Comparison of ENCODE assay signal across 9 cellular contexts in genomic region chr18:62979172-62979571, GRCh38.
A peak's percentile ranks its signal among the peaks of the same experiment; 100 is the strongest.
DNase-seq lines count a peak whose midpoint lies in the region; ATAC-seq lines count a peak whose summit lies in the region.
"Had no signal": no experiment of that assay in that cellular context is flagged by ENCODE, and none has a peak within 500 bp of the region (broad histone marks: within the 10 kb centered on the region; RNA-seq: fewer than 3 reads in every experiment).

No MANE protein-coding gene starts in this region.

- H2BK12ac ChIP-seq in trophoblast cell (ENCODE audit: low read length): no peak overlapping the region

- H3K4me2 ChIP-seq in trophoblast cell (ENCODE audit: low read length): no peak overlapping the region

- H3K4me1 ChIP-seq in trophoblast cell (ENCODE audit: control insufficient read depth in 1 of 2, insufficient read depth in 2 of 2, low read length in 2 of 2): no peaks in the 10 kb centered on the region

- peaks cover 27 to 31% of the 10 kb centered on the region in 2 experiments for H3K36me3 ChIP-seq in trophoblast cell (ENCODE audit: control insufficient read depth in 1 of 2, insufficient read depth in 2 of 2, low read length in 2 of 2)

- no CpG with 5 or more reads among the region's 13 CpGs for WGBS in trophoblast cell (ENCODE audit: extremely low coverage, insufficient coverage, insufficient read length)

- no peak overlapping the region for H4K8ac ChIP-seq in trophoblast cell (ENCODE audit: low read depth, low read length)

- no peak overlapping the region for H2BK120ac ChIP-seq in trophoblast cell (ENCODE audit: insufficient read depth, low read length, poor library complexity)

- H3K4me3 ChIP-seq in trophoblast cell (ENCODE audit: low read depth, low read length): no peak overlapping the region
- H3K4me3 ChIP-seq: Peyer's patch had no signal

- H3K79me1 ChIP-seq in trophoblast cell (ENCODE audit: low read length): no peaks in the 10 kb centered on the region

- H4K12ac ChIP-seq in trophoblast cell (ENCODE audit: low read depth, low read length): no peak overlapping the region

- H3K23ac ChIP-seq in trophoblast cell (ENCODE audit: low read length): no peak overlapping the region

- H3K27ac ChIP-seq in cingulate gyrus (ENCODE audit: low read depth, low read length) (peak overlapping the region; percentile 96), trophoblast cell (ENCODE audit: low read depth, low read length) (no peak overlapping the region)
- H3K27ac ChIP-seq: Peyer's patch had no signal

- no peak overlapping the region for H3K4ac ChIP-seq in trophoblast cell (ENCODE audit: low read depth, low read length)

- H4K91ac ChIP-seq in trophoblast cell (ENCODE audit: low read depth, low read length): no peak overlapping the region

- no peaks in the 10 kb centered on the region for H3K79me2 ChIP-seq in trophoblast cell (ENCODE audit: control insufficient read depth, insufficient read depth, low read length, poor library complexity)

- peak; percentile 78 for DNase-seq in EL
- peak; percentile 8 for DNase-seq in NCI-H2227 treated with DMSO at 0.1 percent for 48 hours (lab: John Stamatoyannopoulos, UW)
- DNase-seq in trophoblast cell: peak; percentile 49 to 71
- no peak for DNase-seq in D341Med (ENCODE audit: low spot score)
- DNase-seq in mesenteric fat pad (ENCODE audit: low spot score): no peak

- H2BK5ac ChIP-seq in trophoblast cell (ENCODE audit: low read depth, low read length, poor library complexity): no peak overlapping the region

- no peak overlapping the region for H3K9ac ChIP-seq in trophoblast cell (ENCODE audit: low read length)

- H2AFZ ChIP-seq in trophoblast cell (ENCODE audit: insufficient read depth, low read length, poor library complexity): no peak overlapping the region

- no peak overlapping the region for H2AK5ac ChIP-seq in trophoblast cell (ENCODE audit: low read length)

- H3K18ac ChIP-seq in trophoblast cell (ENCODE audit: low read length): no peak overlapping the region

- H3K27me3 ChIP-seq in trophoblast cell (ENCODE audit: insufficient read depth, low read length): no peaks in the 10 kb centered on the region
- H3K27me3 ChIP-seq: Peyer's patch had no signal

- peaks cover 3% of the 10 kb centered on the region for H3K9me3 ChIP-seq in trophoblast cell (ENCODE audit: insufficient read depth, low read depth, low read length)
- H3K9me3 ChIP-seq: Peyer's patch had no signal

- ATAC-seq in GM19328 (IDR thresholded peaks at IDR 0.05; ENCODE audit: unreplicated experiment) (no peak), HG02885 (IDR thresholded peaks at IDR 0.05; ENCODE audit: poor library complexity, unreplicated experiment) (no peak)

- H3K14ac ChIP-seq in trophoblast cell (ENCODE audit: low read length): no peak overlapping the region

Comparison
In these comparisons a context has a peak if more than half of its experiments do, and no peak if none do; other contexts are left out.
1. DNase-seq: peak in EL (single experiment), NCI-H2227 treated with DMSO at 0.1 percent for 48 hours (single experiment) and trophoblast cell (2 of 2); none in D341Med (single experiment) and mesenteric fat pad (single experiment).